11 cellular contexts compared by ENCODE assay signal in genomic region chr1:1173793-1174415, GRCh38. TPM values are rescaled to one million over a fixed set of nuclear protein-coding genes. Genes with fewer than 3 reads are reported as not detected.
DNase-seq lines count a peak whose midpoint lies in the region; ATAC-seq and TF ChIP-seq lines count a peak whose summit lies in the region.
"Had no signal": no experiment of that assay in that cellular context is flagged by ENCODE, and none has a peak within 500 bp of the region (broad histone marks: within the 10 kb centered on the region; RNA-seq: fewer than 3 reads in every experiment).

Gene TTLL10 (plus strand): TSS chr1:1173880. CDS start chr1:1179216, 5,336 bp downstream.

- H3K36me3 ChIP-seq in left ventricle myocardium inferior = no peaks in the 10 kb centered on the region
- H3K36me3 ChIP-seq: WERI-Rb-1 had no signal

- H3K4me3 ChIP-seq in left ventricle myocardium inferior = no peak within 1 kb of the TSS

- peaks cover 4% of the 10 kb centered on the region for H3K9me3 ChIP-seq in left ventricle myocardium inferior (replicated peaks)

- H3K27me3 Mint-ChIP-seq in activated CD8-positive, alpha-beta T cell treated with anti-CD3 and anti-CD28 coated beads for 36 hours = peaks cover 7% of the 10 kb centered on the region

- intact Hi-C loops in activated CD8-positive, alpha-beta T cell treated with anti-CD3 and anti-CD28 coated beads for 36 hours (cut with micrococcal nuclease) = no loop called here
- intact Hi-C loops in left ventricle myocardium inferior (cut with micrococcal nuclease) = no loop called here

- CTCF ChIA-PET in activated CD8-positive, alpha-beta T cell treated with anti-CD3 and anti-CD28 coated beads for 36 hours (lab: Charles Lee) = interaction anchor here (2.5 kb wide), 1 partner anchor 52 kb away, joined by 15 read pairs; no protein-coding TSS in a partner anchor

- no peaks in the 10 kb centered on the region for H3K36me3 Mint-ChIP-seq in activated CD8-positive, alpha-beta T cell treated with anti-CD3 and anti-CD28 coated beads for 36 hours (ENCODE audit: low read depth)

- ATAC-seq in activated CD8-positive, alpha-beta T cell treated with anti-CD3 and anti-CD28 coated beads for 36 hours = peak; percentile 60
- ATAC-seq in HG02623 (IDR thresholded peaks at IDR 0.05; ENCODE audit: unreplicated experiment) (no peak), GM19351 (IDR thresholded peaks at IDR 0.05; ENCODE audit: unreplicated experiment) (no peak)

- POLR2A ChIA-PET in activated CD8-positive, alpha-beta T cell treated with anti-CD3 and anti-CD28 coated beads for 36 hours (lab: Charles Lee) = no interaction called here

- no peaks in the 10 kb centered on the region for H3K9me3 Mint-ChIP-seq in activated CD8-positive, alpha-beta T cell treated with anti-CD3 and anti-CD28 coated beads for 36 hours
- H3K9me3 Mint-ChIP-seq: dendritic cell treated with granulocyte-macrophage colony-stimulating factor and Interleukin-4, amounts not matched to agents 40 ng/mL and 50 ng/mL, for 4 days had no signal

- peak; percentile 48 for DNase-seq in NCI-H748 (lab: John Stamatoyannopoulos, UW; ENCODE audit: unreplicated experiment)
- DNase-seq in NCI-H748 treated with DMSO at 0.1 percent for 48 hours (lab: John Stamatoyannopoulos, UW) = no peak
- DNase-seq in activated CD8-positive, alpha-beta T cell treated with anti-CD3 and anti-CD28 coated beads for 36 hours = peak; percentile 75
- DNase-seq in left ventricle myocardium inferior = peak; percentile 13
- peak; percentile 31 for DNase-seq in stimulated activated CD8-positive, alpha-beta memory T cell treated with anti-CD3 and anti-CD28 coated beads, Interleukin-15, amount 100 ng/mL, for 1 hour (ENCODE audit: low read depth)
- no peak for DNase-seq in foreskin melanocyte
- DNase-seq: NCI-H446, WERI-Rb-1 had no signal

- H3K4me1 ChIP-seq in left ventricle myocardium inferior = peaks cover 7% of the 10 kb centered on the region

- no peak within 1 kb of the TSS for H3K27ac ChIP-seq in left ventricle myocardium inferior (replicated peaks)
- H3K27ac ChIP-seq: WERI-Rb-1 had no signal

- TF ChIP-seq CTCF in activated CD8-positive, alpha-beta T cell treated with anti-CD3 and anti-CD28 coated beads for 36 hours (IDR thresholded peaks at IDR 0.05) = no peak
- TF ChIP-seq CTCF in left ventricle myocardium inferior (IDR thresholded peaks at IDR 0.05; ENCODE audit: borderline replicate concordance) = peak; percentile 10

- H3K4me3 Mint-ChIP-seq in activated CD8-positive, alpha-beta T cell treated with anti-CD3 and anti-CD28 coated beads for 36 hours = no peak within 1 kb of the TSS
- H3K4me3 Mint-ChIP-seq: dendritic cell treated with granulocyte-macrophage colony-stimulating factor and Interleukin-4, amounts not matched to agents 40 ng/mL and 50 ng/mL, for 4 days had no signal

- peaks cover 100% of the 10 kb centered on the region for H3K27me3 ChIP-seq in left ventricle myocardium inferior (ENCODE audit: low read depth)

- H3K27ac Mint-ChIP-seq in activated CD8-positive, alpha-beta T cell treated with anti-CD3 and anti-CD28 coated beads for 36 hours = no peak within 1 kb of the TSS
- H3K27ac Mint-ChIP-seq: dendritic cell treated with granulocyte-macrophage colony-stimulating factor and Interleukin-4, amounts not matched to agents 40 ng/mL and 50 ng/mL, for 4 days had no signal

- peaks cover 28% of the 10 kb centered on the region for H3K4me1 Mint-ChIP-seq in activated CD8-positive, alpha-beta T cell treated with anti-CD3 and anti-CD28 coated beads for 36 hours (ENCODE audit: low read depth)

RNA-seq across cellular contexts. Expression of gene TTLL10, which starts in this region (rescaled TPM):
- total RNA-seq in activated CD8-positive, alpha-beta T cell treated with anti-CD3 and anti-CD28 coated beads for 36 hours = not detected
- total RNA-seq in left ventricle myocardium inferior = not detected

Comparison
In these comparisons a context has a peak if more than half of its experiments do, and no peak if none do; other contexts are left out.
1. DNase-seq: peak in NCI-H748 (single experiment) and stimulated activated CD8-positive, alpha-beta memory T cell treated with anti-CD3 and anti-CD28 coated beads, Interleukin-15, amount 100 ng/mL, for 1 hour (single experiment); none in NCI-H748 treated with DMSO at 0.1 percent for 48 hours (single experiment) and foreskin melanocyte (single experiment).
2. Peak in DNase-seq and ATAC-seq in activated CD8-positive, alpha-beta T cell treated with anti-CD3 and anti-CD28 coated beads for 36 hours; RNA of the gene not detected or under 1 TPM.
3. Peak in DNase-seq in left ventricle myocardium inferior; RNA of the gene not detected or under 1 TPM.